In the genomic region with DNA sequence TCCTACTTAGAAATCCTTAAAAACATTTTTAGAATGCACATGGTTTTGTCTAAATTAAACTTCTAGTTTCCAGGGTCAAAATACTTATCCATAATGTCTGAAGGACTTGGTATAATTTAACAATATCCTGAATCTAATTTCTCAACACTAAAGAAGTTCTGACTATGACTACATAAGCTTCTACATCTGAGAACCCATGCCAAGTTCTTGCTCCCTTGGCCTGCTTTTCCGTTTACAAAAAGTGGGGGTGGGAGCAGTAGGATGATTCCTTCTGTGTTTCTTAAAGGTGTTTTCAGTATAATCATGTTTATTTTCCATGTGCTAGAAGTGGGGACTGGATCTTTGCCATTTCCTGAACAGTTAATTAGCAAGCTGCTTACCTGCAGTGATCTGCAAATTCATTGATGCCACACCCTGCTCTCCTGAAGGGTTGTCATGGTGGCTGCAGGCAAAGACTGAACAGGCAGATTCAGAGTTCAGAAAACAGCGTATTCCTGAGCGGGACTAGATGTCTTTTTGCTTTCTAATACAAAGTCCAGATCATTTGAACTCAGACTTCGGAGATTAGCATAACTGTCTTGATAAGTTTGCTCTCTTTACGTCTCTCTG, we compare ENCODE assay signal across 23 cellular contexts. TPM values are rescaled to one million over a fixed set of nuclear protein-coding genes. Genes with fewer than 3 reads are reported as not detected.
DNase-seq lines count a peak whose midpoint lies in the region; TF ChIP-seq lines count a peak whose summit lies in the region.
"Had no signal": no experiment of that assay in that cellular context is flagged by ENCODE, and none has a peak within 500 bp of the region (broad histone marks: within the 10 kb centered on the region; RNA-seq: fewer than 3 reads in every experiment).

No MANE protein-coding gene starts in this region.

- no peak overlapping the region for H3K27ac ChIP-seq in OCI-LY3 (ENCODE audit: low read length)
- H3K27ac ChIP-seq: A549, ascending aorta, skin epidermis had no signal

- no peak overlapping the region for H3K9ac ChIP-seq in OCI-LY3 (ENCODE audit: low read length)

- H3K9me3 ChIP-seq in OCI-LY3 (ENCODE audit: insufficient read depth, low read length) (no peaks in the 10 kb centered on the region), HAP-1 (no peaks in the 10 kb centered on the region)
- H3K9me3 ChIP-seq: A549, ascending aorta had no signal

- peaks cover 26% of the 10 kb centered on the region for H3K4me1 ChIP-seq in OCI-LY3 (ENCODE audit: low read length)
- H3K4me1 ChIP-seq in HAP-1 = no peaks in the 10 kb centered on the region
- H3K4me1 ChIP-seq: A549, ascending aorta had no signal

- H2AFZ ChIP-seq in OCI-LY3 (ENCODE audit: low read depth, low read length) = no peak overlapping the region

- H3K4me2 ChIP-seq in OCI-LY3 (ENCODE audit: low read length) = peak overlapping the region; percentile 35
- H3K4me2 ChIP-seq: A549 had no signal

- peaks cover 23% of the 10 kb centered on the region for H4K20me1 ChIP-seq in OCI-LY3 (ENCODE audit: insufficient read depth, low read length)

- in situ Hi-C loops in HAP-1 (cut with MboI; ENCODE audit: low sequenced_read_pairs) = no loop called here

- H3K36me3 ChIP-seq in OCI-LY3 (replicated peaks; ENCODE audit: low read depth, low read length) (peaks cover 12% of the 10 kb centered on the region), HAP-1 (replicated peaks) (peaks cover 28% of the 10 kb centered on the region), H7 (replicated peaks; ENCODE audit: control insufficient read depth, insufficient read depth, low read length) (peaks cover 20% of the 10 kb centered on the region)

- H3K27me3 ChIP-seq in OCI-LY3 (ENCODE audit: low read depth, low read length) (no peaks in the 10 kb centered on the region), HAP-1 (ENCODE audit: low read depth) (no peaks in the 10 kb centered on the region), H7 (ENCODE audit: control insufficient read depth, insufficient read depth, low read length) (no peaks in the 10 kb centered on the region)
- H3K27me3 ChIP-seq: ascending aorta had no signal

- H3K79me2 ChIP-seq in OCI-LY3 (ENCODE audit: low read length) = no peaks in the 10 kb centered on the region

- DNase-seq in NCI-H1436 treated with DMSO at 0.1 percent for 48 hours (lab: John Stamatoyannopoulos, UW) (peak; percentile 3), NCI-H1436 (lab: John Stamatoyannopoulos, UW) (no peak), epithelial cell of esophagus (ENCODE audit: low read depth) (peak; percentile 42), renal cortical epithelial cell (ENCODE audit: low read depth) (peak; percentile 18), HAP-1 (ENCODE audit: low spot score in 2 of 2) (no peak), H7 (no peak)
- DNase-seq in activated CD4-positive, alpha-beta T cell treated with anti-CD3 and anti-CD28 coated beads, Interleukin-2, amount 50 U/mL, for 48 hours = no peak
- DNase-seq: activated CD4-positive, alpha-beta memory T cell treated with anti-CD3 and anti-CD28 coated beads, Interleukin-2, amount 10 ng/mL, durations not matched to agents 7 days and 5 days; CD8-positive, alpha-beta T cell; central memory CD4-positive, alpha-beta T cell; DMS53; foreskin fibroblast; head of caudate nucleus; KG1; MM.1S; NCI-H187; NCI-H774; stimulated activated naive CD8-positive, alpha-beta T cell treated with anti-CD3 and anti-CD28 coated beads, Interleukin-15, amount 100 ng/mL, for 72 hours had no signal

- no peak overlapping the region for H3K4me3 ChIP-seq in OCI-LY3 (ENCODE audit: low read length)
- no peak overlapping the region for H3K4me3 ChIP-seq in epithelial cell of esophagus (ENCODE audit: low read length)
- H3K4me3 ChIP-seq in HAP-1 = no peak overlapping the region
- no peak overlapping the region for H3K4me3 ChIP-seq in H7 (ENCODE audit: insufficient read depth, low read depth, low read length)
- H3K4me3 ChIP-seq: A549, ascending aorta, lung, skin epidermis had no signal

- TF ChIP-seq CTCF in OCI-LY3 (IDR thresholded peaks at IDR 0.05; ENCODE audit: low read depth, low read length) (no peak), epithelial cell of esophagus (IDR thresholded peaks at IDR 0.05; ENCODE audit: insufficient read depth, low read depth, low read length, missing control alignments) (no peak)

RNA-seq across cellular contexts. Expression of a gene that starts 36.2 kb away (rescaled TPM):
- 22.4 and 22.9 TPM in 2 replicates for total RNA-seq in renal cortical epithelial cell
- total RNA-seq in H7 (2014; rRNA removed; shearing (Covaris generic)) = 45.5 and 49.2 TPM in 2 replicates

Comparison
In these comparisons a context has a peak if more than half of its experiments do, and no peak if none do; other contexts are left out.
1. DNase-seq: peak in NCI-H1436 treated with DMSO at 0.1 percent for 48 hours (single experiment), epithelial cell of esophagus (single experiment) and renal cortical epithelial cell (single experiment); none in NCI-H1436 (single experiment), HAP-1 (0 of 2), H7 (single experiment) and activated CD4-positive, alpha-beta T cell treated with anti-CD3 and anti-CD28 coated beads, Interleukin-2, amount 50 U/mL, for 48 hours (0 of 2).